9 cellular contexts compared by ENCODE assay signal in genomic region chr16:84228321-84228838, GRCh38. TPM values are rescaled to one million over a fixed set of nuclear protein-coding genes. Genes with fewer than 3 reads are reported as not detected.
DNase-seq lines count a peak whose midpoint lies in the region; ATAC-seq and TF ChIP-seq lines count a peak whose summit lies in the region.
"Had no signal": no experiment of that assay in that cellular context is flagged by ENCODE, and none has a peak within 500 bp of the region (broad histone marks: within the 10 kb centered on the region; RNA-seq: fewer than 3 reads in every experiment).

No MANE protein-coding gene starts in this region.

- 18 to 22% (median 21%) methylated on average over 17 of the region's 17 CpGs for WGBS in ovary, 3 donors

- no peaks in the 10 kb centered on the region for H3K27me3 ChIP-seq in ovary

- intact Hi-C loops in ovary (cut with DNase I) = no loop called here

- DNase-seq in Daoy (ENCODE audit: low read depth) (peak; percentile 88), RPMI7951 (ENCODE audit: low read depth) (peak; percentile 91), fibroblast of pulmonary artery (ENCODE audit: low read depth) (peak; percentile 91), ovary (peak; percentile 80 to 89 (median 81)), mesothelial cell of epicardium (ENCODE audit: low spot score in 2 of 2, unreplicated experiment in 2 of 2) (no peak), D341Med (ENCODE audit: low spot score) (no peak)

- peaks cover 3% of the 10 kb centered on the region for H3K4me1 Mint-ChIP-seq in mesothelial cell of epicardium

- no peaks in the 10 kb centered on the region for H3K36me3 Mint-ChIP-seq in mesothelial cell of epicardium
- H3K36me3 Mint-ChIP-seq: activated naive CD4-positive, alpha-beta T cell treated with anti-CD3 and anti-CD28 coated beads, Interleukin-2, amount 50 U/mL, for 72 hours had no signal

- no peaks in the 10 kb centered on the region for H3K36me3 ChIP-seq in ovary

- TF ChIP-seq POLR2A in ovary (IDR thresholded peaks at IDR 0.05) = no peak

- H3K4me3 Mint-ChIP-seq in mesothelial cell of epicardium = no peak overlapping the region

- no peak overlapping the region for H3K27ac Mint-ChIP-seq in mesothelial cell of epicardium
- H3K27ac Mint-ChIP-seq: activated naive CD4-positive, alpha-beta T cell treated with anti-CD3 and anti-CD28 coated beads, Interleukin-2, amount 50 U/mL, for 72 hours had no signal

- peaks cover 7% of the 10 kb centered on the region for H3K4me1 ChIP-seq in ovary (ENCODE audit: insufficient read depth)

- H3K9me3 Mint-ChIP-seq in mesothelial cell of epicardium = no peaks in the 10 kb centered on the region
- H3K9me3 Mint-ChIP-seq: activated naive CD4-positive, alpha-beta T cell treated with anti-CD3 and anti-CD28 coated beads, Interleukin-2, amount 50 U/mL, for 72 hours had no signal

- H3K4me3 ChIP-seq in fibroblast of pulmonary artery (replicated peaks; ENCODE audit: low read depth, low read length) (no peak overlapping the region), ovary (peak overlapping the region; percentile 4)

- peak overlapping the region in 1 of 2 donors; percentile 22 for H3K27ac ChIP-seq in ovary

- no peaks in the 10 kb centered on the region for H3K27me3 Mint-ChIP-seq in mesothelial cell of epicardium (ENCODE audit: low read depth)

- TF ChIP-seq EP300 in ovary (IDR thresholded peaks at IDR 0.05) = no peak

- TF ChIP-seq CTCF in fibroblast of pulmonary artery (IDR thresholded peaks at IDR 0.05; ENCODE audit: low read length, missing control alignments) = no peak
- TF ChIP-seq CTCF in ovary (IDR thresholded peaks at IDR 0.05) = no peak
- no peak for TF ChIP-seq CTCF in mesothelial cell of epicardium (IDR thresholded peaks at IDR 0.05; ENCODE audit: unreplicated experiment)

- ATAC-seq in GM21528 (IDR thresholded peaks at IDR 0.05; ENCODE audit: low FRiP score, unreplicated experiment) (no peak), GM21737 (IDR thresholded peaks at IDR 0.05; ENCODE audit: unreplicated experiment) (no peak)

- no peaks in the 10 kb centered on the region for H3K9me3 ChIP-seq in ovary

RNA-seq across cellular contexts. Expression of gene KCNG4, which starts 11.4 kb away (rescaled TPM):
- total RNA-seq in Daoy (2014; rRNA removed; shearing (Covaris generic)) = not detected in 2 replicates
- total RNA-seq in RPMI7951 (2014; rRNA removed; shearing (Covaris generic)) = not detected in 2 replicates
- total RNA-seq in ovary = not detected
- not detected for polyA plus RNA-seq in ovary
- not detected in 3 replicates for total RNA-seq in mesothelial cell of epicardium
- total RNA-seq: activated naive CD4-positive, alpha-beta T cell treated with anti-CD3 and anti-CD28 coated beads, Interleukin-2, amount 50 U/mL, for 72 hours had no signal

RNA-seq across cellular contexts. Expression of gene ADAD2, which starts 37.4 kb away (rescaled TPM):
- total RNA-seq in Daoy (2014; rRNA removed; shearing (Covaris generic)) = not detected in 2 replicates
- total RNA-seq in RPMI7951 (2014; rRNA removed; shearing (Covaris generic)) = not detected in 2 replicates
- total RNA-seq in ovary (under 1 TPM in 2 of 7 donors, not detected in 5; 0.71 to 0.97 TPM), mesothelial cell of epicardium (0.34 TPM in 1 of 3 replicates, not detected in the others)
- polyA plus RNA-seq in ovary = 1 to 10 TPM in 1 of 2 donors, under 1 TPM in 1; 0.12 to 2.0 TPM

RNA-seq across cellular contexts. Expression of gene TAF1C, which starts 41.5 kb away (rescaled TPM):
- total RNA-seq in Daoy (2014; rRNA removed; shearing (Covaris generic)) = 15.1 and 20.9 TPM in 2 replicates
- total RNA-seq in RPMI7951 (2014; rRNA removed; shearing (Covaris generic)) = 9.0 and 9.4 TPM in 2 replicates
- 10 to 100 TPM; 39.7 to 89.0 (median 58.4) TPM for total RNA-seq in ovary
- polyA plus RNA-seq in ovary = 10 to 100 TPM; 14.1 to 63.8 TPM
- 84.0 to 88.6 TPM (median 84.3 TPM) in 3 replicates for total RNA-seq in mesothelial cell of epicardium

Comparison
In these comparisons a context has a peak if more than half of its experiments do, and no peak if none do; other contexts are left out.
1. DNase-seq: peak in Daoy (single experiment), RPMI7951 (single experiment), fibroblast of pulmonary artery (single experiment) and ovary (5 of 5); none in mesothelial cell of epicardium (0 of 2) and D341Med (single experiment).